In genomic region chr9:88028338-88028737, GRCh38 we compare ENCODE assay signal across 1 cellular context.
A peak's percentile ranks its signal among the peaks of the same experiment; 100 is the strongest.
TF ChIP-seq lines count a peak whose summit lies in the region.

No MANE protein-coding gene starts in this region.

TF ChIP-seq in SK-N-SH treated with all-trans-retinoic acid at 6 μM for 48 hours, 23 proteins besides CTCF, POLR2A, EP300 and RAD21 (continued from another document):
- no peak for TF ChIP-seq PATZ1 (CRISPR knock-in tag; IDR thresholded peaks at IDR 0.05; ENCODE audit: borderline replicate concordance)
- TF ChIP-seq, protein P1, sequence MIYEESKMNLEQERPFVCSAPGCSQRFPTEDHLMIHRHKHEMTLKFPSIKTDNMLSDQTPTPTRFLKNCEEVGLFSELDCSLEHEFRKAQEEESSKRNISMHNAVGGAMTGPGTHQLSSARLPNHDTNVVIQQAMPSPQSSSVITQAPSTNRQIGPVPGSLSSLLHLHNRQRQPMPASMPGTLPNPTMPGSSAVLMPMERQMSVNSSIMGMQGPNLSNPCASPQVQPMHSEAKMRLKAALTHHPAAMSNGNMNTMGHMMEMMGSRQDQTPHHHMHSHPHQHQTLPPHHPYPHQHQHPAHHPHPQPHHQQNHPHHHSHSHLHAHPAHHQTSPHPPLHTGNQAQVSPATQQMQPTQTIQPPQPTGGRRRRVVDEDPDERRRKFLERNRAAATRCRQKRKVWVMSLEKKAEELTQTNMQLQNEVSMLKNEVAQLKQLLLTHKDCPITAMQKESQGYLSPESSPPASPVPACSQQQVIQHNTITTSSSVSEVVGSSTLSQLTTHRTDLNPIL (CRISPR knock-in tag; IDR thresholded peaks at IDR 0.05; ENCODE audit: low read depth) = 0 out of 2 replicates have a peak, but pooled peaks have one; percentile 27
- no peak for TF ChIP-seq RARB (CRISPR knock-in tag; IDR thresholded peaks at IDR 0.05)
- TF ChIP-seq ZFP30 (CRISPR knock-in tag; IDR thresholded peaks at IDR 0.05) = no peak
- TF ChIP-seq GLIS3 (CRISPR knock-in tag; IDR thresholded peaks at IDR 0.05) = no peak
- TF ChIP-seq, protein P2, sequence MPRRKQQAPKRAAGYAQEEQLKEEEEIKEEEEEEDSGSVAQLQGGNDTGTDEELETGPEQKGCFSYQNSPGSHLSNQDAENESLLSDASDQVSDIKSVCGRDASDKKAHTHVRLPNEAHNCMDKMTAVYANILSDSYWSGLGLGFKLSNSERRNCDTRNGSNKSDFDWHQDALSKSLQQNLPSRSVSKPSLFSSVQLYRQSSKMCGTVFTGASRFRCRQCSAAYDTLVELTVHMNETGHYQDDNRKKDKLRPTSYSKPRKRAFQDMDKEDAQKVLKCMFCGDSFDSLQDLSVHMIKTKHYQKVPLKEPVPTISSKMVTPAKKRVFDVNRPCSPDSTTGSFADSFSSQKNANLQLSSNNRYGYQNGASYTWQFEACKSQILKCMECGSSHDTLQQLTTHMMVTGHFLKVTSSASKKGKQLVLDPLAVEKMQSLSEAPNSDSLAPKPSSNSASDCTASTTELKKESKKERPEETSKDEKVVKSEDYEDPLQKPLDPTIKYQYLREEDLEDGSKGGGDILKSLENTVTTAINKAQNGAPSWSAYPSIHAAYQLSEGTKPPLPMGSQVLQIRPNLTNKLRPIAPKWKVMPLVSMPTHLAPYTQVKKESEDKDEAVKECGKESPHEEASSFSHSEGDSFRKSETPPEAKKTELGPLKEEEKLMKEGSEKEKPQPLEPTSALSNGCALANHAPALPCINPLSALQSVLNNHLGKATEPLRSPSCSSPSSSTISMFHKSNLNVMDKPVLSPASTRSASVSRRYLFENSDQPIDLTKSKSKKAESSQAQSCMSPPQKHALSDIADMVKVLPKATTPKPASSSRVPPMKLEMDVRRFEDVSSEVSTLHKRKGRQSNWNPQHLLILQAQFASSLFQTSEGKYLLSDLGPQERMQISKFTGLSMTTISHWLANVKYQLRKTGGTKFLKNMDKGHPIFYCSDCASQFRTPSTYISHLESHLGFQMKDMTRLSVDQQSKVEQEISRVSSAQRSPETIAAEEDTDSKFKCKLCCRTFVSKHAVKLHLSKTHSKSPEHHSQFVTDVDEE (CRISPR knock-in tag; IDR thresholded peaks at IDR 0.05) = no peak
- no peak for TF ChIP-seq ARNTL (CRISPR knock-in tag; IDR thresholded peaks at IDR 0.05; ENCODE audit: borderline replicate concordance, low read depth)
- no peak for TF ChIP-seq CSDC2 (CRISPR knock-in tag; IDR thresholded peaks at IDR 0.05)
- no peak for TF ChIP-seq SNAI2 (CRISPR knock-in tag; IDR thresholded peaks at IDR 0.05)
- no peak for TF ChIP-seq ZFP3 (CRISPR knock-in tag; IDR thresholded peaks at IDR 0.05)
